In genomic region chr17:42579794-42580551, GRCh38 we compare ENCODE assay signal across 15 cellular contexts. TPM values are rescaled to one million over a fixed set of nuclear protein-coding genes. Genes with fewer than 3 reads are reported as not detected.
A peak's percentile ranks its signal among the peaks of the same experiment; 100 is the strongest.
DNase-seq lines count a peak whose midpoint lies in the region; ATAC-seq, FAIRE-seq and TF ChIP-seq lines count a peak whose summit lies in the region.
"Had no signal": no experiment of that assay in that cellular context is flagged by ENCODE, and none has a peak within 500 bp of the region (broad histone marks: within the 10 kb centered on the region; RNA-seq: fewer than 3 reads in every experiment).

No MANE protein-coding gene starts in this region.

- H3K4me3 ChIP-seq in CD4-positive, CD25-positive, alpha-beta regulatory T cell (ENCODE audit: low read depth, low read length): no peak overlapping the region
- H3K4me3 ChIP-seq in iPS-20b (ENCODE audit: low read length): no peak overlapping the region
- H3K4me3 ChIP-seq: suprapubic skin had no signal

- H3K9me3 ChIP-seq in CD4-positive, CD25-positive, alpha-beta regulatory T cell (ENCODE audit: control insufficient read depth in 2 of 2, low read length in 2 of 2): no peaks in the 10 kb centered on the region
- H3K9me3 ChIP-seq in T-helper 17 cell (ENCODE audit: control insufficient read depth, low read length, poor library complexity, severe bottlenecking) (no peaks in the 10 kb centered on the region), iPS-20b (ENCODE audit: insufficient read depth, low read depth, low read length) (no peaks in the 10 kb centered on the region)
- H3K9me3 ChIP-seq: suprapubic skin had no signal

- no peaks in the 10 kb centered on the region for H3K27me3 Mint-ChIP-seq in CD4-positive, CD25-positive, alpha-beta regulatory T cell
- H3K27me3 Mint-ChIP-seq in T-helper 17 cell: no peaks in the 10 kb centered on the region

- DNase-seq in CD4-positive, CD25-positive, alpha-beta regulatory T cell: no peak
- DNase-seq in GM12891 (ENCODE audit: insufficient read length, low spot score) (no peak), T-helper 17 cell (no peak), T1000 (lab: John Stamatoyannopoulos, UW) (no peak), GM03348 (ENCODE audit: low spot score) (no peak)
- no peak for DNase-seq in effector CD4-positive, alpha-beta T cell
- DNase-seq: activated CD4-positive, alpha-beta T cell treated with anti-CD3 and anti-CD28 coated beads for 1 hour; hypothalamus; left ventricle myocardium superior; nucleus accumbens; OCI-M1 had no signal

- FAIRE-seq in GM12891 (lab: Jason Lieb, UNC): peak; percentile 26

- peaks cover 4 to 33% (median 20%) of the 10 kb centered on the region in 4 donors for H3K4me1 Mint-ChIP-seq in CD4-positive, CD25-positive, alpha-beta regulatory T cell
- H3K4me1 Mint-ChIP-seq in T-helper 17 cell: peaks cover 18% of the 10 kb centered on the region

- peak overlapping the region; percentile 25 to 64 (median 58) for H3K27ac Mint-ChIP-seq in CD4-positive, CD25-positive, alpha-beta regulatory T cell
- peak overlapping the region; percentile 95 for H3K27ac Mint-ChIP-seq in T-helper 17 cell

- no peak for TF ChIP-seq POLR2A in GM12891 (IDR thresholded peaks at IDR 0.05; ENCODE audit: low read depth, low read length)

- H3K27me3 ChIP-seq in CD4-positive, CD25-positive, alpha-beta regulatory T cell (ENCODE audit: control insufficient read depth, insufficient read depth, low read length): no peaks in the 10 kb centered on the region
- no peaks in the 10 kb centered on the region for H3K27me3 ChIP-seq in iPS-20b (ENCODE audit: insufficient read depth, low read length)
- H3K27me3 ChIP-seq: suprapubic skin had no signal

- no peaks in the 10 kb centered on the region for H3K9me3 Mint-ChIP-seq in CD4-positive, CD25-positive, alpha-beta regulatory T cell
- H3K9me3 Mint-ChIP-seq: activated naive CD4-positive, alpha-beta T cell treated with anti-CD3 and anti-CD28 coated beads, Interleukin-2, amount 50 U/mL, for 72 hours had no signal

- peaks cover 18% of the 10 kb centered on the region for H3K36me3 Mint-ChIP-seq in CD4-positive, CD25-positive, alpha-beta regulatory T cell
- H3K36me3 Mint-ChIP-seq in T-helper 17 cell (ENCODE audit: low read depth): peaks cover 3% of the 10 kb centered on the region

- peak overlapping the region; percentile 21; the same call in 1 of the 2 replicates for H3K9ac ChIP-seq in iPS-20b (ENCODE audit: low read depth, low read length)

- ATAC-seq in CD4-positive, CD25-positive, alpha-beta regulatory T cell (ENCODE audit: low read depth in 2 of 2): no peak
- no peak for ATAC-seq in T-helper 17 cell
- no peak for ATAC-seq in GM18519 (IDR thresholded peaks at IDR 0.05; ENCODE audit: low FRiP score, unreplicated experiment)
- ATAC-seq: activated naive CD4-positive, alpha-beta T cell treated with anti-CD3 and anti-CD28 coated beads, Interleukin-2, amount 50 U/mL, for 72 hours; left ventricle myocardium superior had no signal

- peak overlapping the region in 3 of 4 donors; percentile 56 to 70 (median 69) for H3K4me3 Mint-ChIP-seq in CD4-positive, CD25-positive, alpha-beta regulatory T cell
- no peak overlapping the region for H3K4me3 Mint-ChIP-seq in T-helper 17 cell

- H3K36me3 ChIP-seq in CD4-positive, CD25-positive, alpha-beta regulatory T cell (ENCODE audit: control insufficient read depth, insufficient read depth, low read length): peaks cover 51% of the 10 kb centered on the region
- peaks cover 60% of the 10 kb centered on the region for H3K36me3 ChIP-seq in iPS-20b (ENCODE audit: insufficient read depth, low read depth, low read length)

- H3K4me1 ChIP-seq in CD4-positive, CD25-positive, alpha-beta regulatory T cell (ENCODE audit: control insufficient read depth, insufficient read depth, low read length, poor library complexity, severe bottlenecking): peaks cover 19% of the 10 kb centered on the region
- no peaks in the 10 kb centered on the region for H3K4me1 ChIP-seq in iPS-20b (ENCODE audit: insufficient read depth, low read length)

- H3K27ac ChIP-seq in CD4-positive, CD25-positive, alpha-beta regulatory T cell (ENCODE audit: insufficient read depth, low read length, poor library complexity, severe bottlenecking): no peak overlapping the region
- H3K27ac ChIP-seq in iPS-20b (ENCODE audit: low read length): no peak overlapping the region
- H3K27ac ChIP-seq: suprapubic skin had no signal

TF ChIP-seq in GM12891, 5 proteins besides CTCF, POLR2A, EP300 and RAD21:
- TF ChIP-seq POLR2AphosphoS5 (IDR thresholded peaks at IDR 0.05; ENCODE audit: low read depth, low read length) (no peak), PAX5 (IDR thresholded peaks at IDR 0.05; ENCODE audit: insufficient read depth, low read length, severe bottlenecking) (no peak), SPI1 (IDR thresholded peaks at IDR 0.05; ENCODE audit: low read depth, low read length) (no peak), POU2F2 (IDR thresholded peaks at IDR 0.05; ENCODE audit: low read depth, low read length) (no peak), TAF1 (IDR thresholded peaks at IDR 0.05; ENCODE audit: low read depth, low read length) (no peak)

RNA-seq across cellular contexts. Expression of gene PSMC3IP, which starts 2.4 kb away (rescaled TPM):
- 2.5 TPM for total RNA-seq in CD4-positive, CD25-positive, alpha-beta regulatory T cell
- polyA plus RNA-seq in CD4-positive, CD25-positive, alpha-beta regulatory T cell: under 1 TPM in 3 of 4 donors, not detected in 1; 0.25 to 0.71 (median 0.39) TPM
- polyA plus RNA-seq in GM12891 (2012; ENCODE audit: low read depth, missing spikeins): 15.2 TPM
- 1 to 10 TPM; 2.4 to 2.6 TPM for total RNA-seq in T-helper 17 cell

RNA-seq across cellular contexts. Expression of gene MLX, which starts 13.1 kb away (rescaled TPM):
- total RNA-seq in CD4-positive, CD25-positive, alpha-beta regulatory T cell: 40.8 TPM
- polyA plus RNA-seq in CD4-positive, CD25-positive, alpha-beta regulatory T cell: 10 to 100 TPM; 44.0 to 55.4 (median 49.5) TPM
- 30.3 TPM for polyA plus RNA-seq in GM12891 (2012; ENCODE audit: low read depth, missing spikeins)
- 10 to 100 TPM; 33.1 to 36.1 TPM for total RNA-seq in T-helper 17 cell

RNA-seq across cellular contexts. Expression of gene COASY, which starts 18.0 kb away (rescaled TPM):
- total RNA-seq in CD4-positive, CD25-positive, alpha-beta regulatory T cell: 45.0 TPM
- 10 to 100 TPM; 41.6 to 56.1 (median 51.8) TPM for polyA plus RNA-seq in CD4-positive, CD25-positive, alpha-beta regulatory T cell
- 61.8 TPM for polyA plus RNA-seq in GM12891 (2012; ENCODE audit: low read depth, missing spikeins)
- total RNA-seq in T-helper 17 cell: 10 to 100 TPM; 39.1 to 49.4 TPM

RNA-seq across cellular contexts. Expression of gene HSD17B1, which starts 27.2 kb away (rescaled TPM):
- 0.91 TPM for total RNA-seq in CD4-positive, CD25-positive, alpha-beta regulatory T cell
- under 1 TPM; 0.30 to 0.64 (median 0.61) TPM for polyA plus RNA-seq in CD4-positive, CD25-positive, alpha-beta regulatory T cell
- polyA plus RNA-seq in GM12891 (2012; ENCODE audit: low read depth, missing spikeins): 0.72 TPM
- 1 to 10 TPM in 1 of 2 donors, under 1 TPM in 1; 0.90 to 1.2 TPM for total RNA-seq in T-helper 17 cell

RNA-seq across cellular contexts. Expression of gene RETREG3, which starts 29.2 kb away (rescaled TPM):
- 116 TPM for total RNA-seq in CD4-positive, CD25-positive, alpha-beta regulatory T cell
- polyA plus RNA-seq in CD4-positive, CD25-positive, alpha-beta regulatory T cell: 100 to 1,000 TPM; 201 to 243 (median 218) TPM
- 13.2 TPM for polyA plus RNA-seq in GM12891 (2012; ENCODE audit: low read depth, missing spikeins)
- 10 to 100 TPM; 43.5 to 57.9 TPM for total RNA-seq in T-helper 17 cell
